Comparison of ENCODE assay signal across 18 cellular contexts in genomic region chr6:109166643-109167042, GRCh38.
DNase-seq lines count a peak whose midpoint lies in the region; ATAC-seq and TF ChIP-seq lines count a peak whose summit lies in the region.
"Had no signal": no experiment of that assay in that cellular context is flagged by ENCODE, and none has a peak within 500 bp of the region (broad histone marks: within the 10 kb centered on the region; RNA-seq: fewer than 3 reads in every experiment).

No MANE protein-coding gene starts in this region.

- intact Hi-C loops in psoas muscle (cut with DNase I), result loop anchor here in 1 of 2 donors (5.0 kb wide), 1 partner anchor 49 kb away; no protein-coding TSS in a partner anchor

- H3K36me3 ChIP-seq in psoas muscle (ENCODE audit: insufficient read depth in 1 of 2, low read depth in 1 of 2) (peaks cover 0 to 3% of the 10 kb centered on the region in 2 donors), suprapubic skin (no peaks in the 10 kb centered on the region)

- H3K4me1 ChIP-seq in psoas muscle (peaks cover 13% of the 10 kb centered on the region), suprapubic skin (peaks cover 17% of the 10 kb centered on the region)

- TF ChIP-seq POLR2A in suprapubic skin (IDR thresholded peaks at IDR 0.05), result no peak

- DNase-seq in NCI-H1092 treated with DMSO at 0.1 percent for 48 hours (lab: John Stamatoyannopoulos, UW) (peak; percentile 18), NCI-H1092 (lab: John Stamatoyannopoulos, UW) (no peak), NCI-H2029 (lab: John Stamatoyannopoulos, UW) (peak; percentile 70), NCI-H774 (lab: John Stamatoyannopoulos, UW) (peak; percentile 92), psoas muscle (no peak), cerebellar cortex (ENCODE audit: low spot score) (no peak), suprapubic skin (ENCODE audit: low spot score in 2 of 2) (no peak), pons (ENCODE audit: low spot score) (no peak)
- DNase-seq: 8988T; Calu3; CD4-positive, alpha-beta memory T cell; DMS79 treated with DMSO at 0.1 percent for 48 hours; H7; MG63; NCI-H1694 treated with DMSO at 0.1 percent for 48 hours; NCI-H524 treated with DMSO at 0.1 percent for 48 hours; RPMI8226; SIG-M5 had no signal

- H3K27me3 ChIP-seq in psoas muscle (ENCODE audit: insufficient read depth in 3 of 3, low read length in 2 of 3), result no peaks in the 10 kb centered on the region
- no peaks in the 10 kb centered on the region for H3K27me3 ChIP-seq in suprapubic skin
- H3K27me3 ChIP-seq: MG63 had no signal

- no peak for TF ChIP-seq CTCF in psoas muscle (IDR thresholded peaks at IDR 0.05)
- no peak for TF ChIP-seq CTCF in suprapubic skin (IDR thresholded peaks at IDR 0.05)

- H3K9me3 ChIP-seq in psoas muscle (no peaks in the 10 kb centered on the region), suprapubic skin (no peaks in the 10 kb centered on the region)
- H3K9me3 ChIP-seq: MG63 had no signal

- H3K4me3 ChIP-seq in psoas muscle (no peak overlapping the region), suprapubic skin (no peak overlapping the region)
- H3K4me3 ChIP-seq: MG63 had no signal

- ATAC-seq in psoas muscle, result no peak

- 75 to 85% (median 76%) methylated on average over 3 of the region's 3 CpGs for whole genome bisulfite sequencing in psoas muscle, 3 donors
- WGBS in suprapubic skin, result 90% methylated on average over 3 of the region's 3 CpGs

- TF ChIP-seq EP300 in suprapubic skin (IDR thresholded peaks at IDR 0.05), result no peak

- H3K27ac ChIP-seq in psoas muscle, result peak overlapping the region; percentile 5
- no peak overlapping the region for H3K27ac ChIP-seq in suprapubic skin

Comparison
In these comparisons a context has a peak if more than half of its experiments do, and no peak if none do; other contexts are left out.
1. DNase-seq: peak in NCI-H1092 treated with DMSO at 0.1 percent for 48 hours (single experiment), NCI-H2029 (single experiment) and NCI-H774 (single experiment); none in NCI-H1092 (single experiment), psoas muscle (0 of 2), cerebellar cortex (single experiment), suprapubic skin (0 of 2) and pons (single experiment).